ENCODE assay signal across 8 cellular contexts in the genomic region with DNA sequence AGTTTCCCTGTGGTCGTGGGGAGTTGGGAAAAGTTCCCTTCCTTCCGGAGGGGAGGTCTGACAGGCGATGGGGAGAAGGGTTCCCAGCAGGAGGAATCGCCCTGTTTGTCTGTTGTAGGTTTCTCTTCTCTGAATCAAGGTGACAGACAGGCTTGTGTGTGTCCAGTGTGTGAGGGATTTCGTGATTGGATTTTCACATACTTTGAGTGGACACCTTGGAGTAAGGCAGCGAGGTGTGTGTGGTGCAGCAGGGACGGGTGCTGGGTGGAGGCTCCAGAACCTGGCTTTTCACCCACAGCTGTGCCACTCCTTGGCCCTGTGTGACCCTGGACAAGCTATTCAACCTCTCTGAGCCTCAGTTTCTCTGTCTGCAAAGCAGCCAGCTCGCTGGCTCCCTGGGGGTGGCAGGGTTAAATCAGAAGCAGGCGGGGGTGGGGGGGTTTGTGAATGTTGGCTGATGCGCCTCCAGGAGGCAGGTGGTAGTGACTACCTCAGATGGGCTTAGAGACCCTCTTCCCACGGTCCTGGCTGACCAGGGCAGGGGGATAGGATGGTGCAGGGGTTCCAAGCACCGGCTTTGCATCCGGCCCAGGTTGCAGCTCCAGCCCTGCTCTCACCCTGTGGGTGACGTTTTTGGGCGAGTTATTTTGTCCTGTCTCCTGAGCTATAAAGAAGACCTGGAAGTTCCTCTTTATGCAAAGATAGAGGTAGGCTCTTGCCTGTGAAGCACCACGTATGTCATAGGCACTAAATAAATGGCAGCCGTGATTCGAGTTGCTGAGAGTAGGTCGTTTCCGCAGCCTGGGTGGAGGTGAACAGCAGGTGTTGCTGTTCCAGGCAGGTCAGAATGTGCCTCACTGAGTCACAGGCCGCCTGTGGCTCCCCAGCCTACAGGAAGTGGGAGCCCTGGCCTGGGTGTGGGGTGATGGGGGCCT. TPM values are rescaled to one million over a fixed set of nuclear protein-coding genes. Genes with fewer than 3 reads are reported as not detected.
DNase-seq lines count a peak whose midpoint lies in the region; FAIRE-seq and TF ChIP-seq lines count a peak whose summit lies in the region.
"Had no signal": no experiment of that assay in that cellular context is flagged by ENCODE, and none has a peak within 500 bp of the region (broad histone marks: within the 10 kb centered on the region; RNA-seq: fewer than 3 reads in every experiment).

No MANE protein-coding gene starts in this region.

- H3K9me3 ChIP-seq in HUES6 (ENCODE audit: control insufficient read depth, insufficient read depth, low read depth, low read length) = no peaks in the 10 kb centered on the region
- H3K9me3 ChIP-seq in astrocyte (ENCODE audit: insufficient read depth, low read depth, low read length) = no peaks in the 10 kb centered on the region
- no peaks in the 10 kb centered on the region for H3K9me3 ChIP-seq in suprapubic skin

- FAIRE-seq in astrocyte (lab: Jason Lieb, UNC) = no peak

- H3K4me1 ChIP-seq in HUES6 (ENCODE audit: control insufficient read depth, insufficient read depth, low read length) = peaks cover 22% of the 10 kb centered on the region
- H3K4me1 ChIP-seq in astrocyte (ENCODE audit: insufficient read depth, low read length) = peaks cover 10% of the 10 kb centered on the region
- H3K4me1 ChIP-seq in suprapubic skin = peaks cover 35% of the 10 kb centered on the region

- H4K20me1 ChIP-seq in astrocyte (ENCODE audit: insufficient read depth, low read length) = no peaks in the 10 kb centered on the region

- peak overlapping the region; percentile 90 for H3K4me2 ChIP-seq in astrocyte (ENCODE audit: low read length)

- H3K36me3 Mint-ChIP-seq in astrocyte (ENCODE audit: low read depth, unreplicated experiment) = peaks cover 2% of the 10 kb centered on the region
- no peaks in the 10 kb centered on the region for H3K36me3 Mint-ChIP-seq in activated T-helper 1 cell treated with anti-CD3 and anti-CD28 coated beads, Interleukin-12 subunit alpha, Interleukin-12 subunit beta, Interleukin-2, Interleukin-4 antibody, amounts not matched to agents 30 ng/mL and 10 ng/mL and 1 ng/mL, durations not matched to agents 14 hours and 24 hours and 36 hours (ENCODE audit: low read depth)

- no peak for TF ChIP-seq POLR2A in suprapubic skin (IDR thresholded peaks at IDR 0.05)

- H3K9ac ChIP-seq in HUES6 (ENCODE audit: low read length) (peak overlapping the region; percentile 36), astrocyte (ENCODE audit: low read length) (peak overlapping the region; percentile 68)

- intact Hi-C loops in activated T-helper 1 cell treated with anti-CD3 and anti-CD28 coated beads, Interleukin-12 subunit alpha, Interleukin-12 subunit beta, Interleukin-2, Interleukin-4 antibody, amounts not matched to agents 30 ng/mL and 10 ng/mL and 1 ng/mL, durations not matched to agents 14 hours and 24 hours and 36 hours (cut with micrococcal nuclease) = no loop called here

- H3K4me3 Mint-ChIP-seq in astrocyte (ENCODE audit: unreplicated experiment) = peak overlapping the region; percentile 77
- H3K4me3 Mint-ChIP-seq in activated T-helper 1 cell treated with anti-CD3 and anti-CD28 coated beads, Interleukin-12 subunit alpha, Interleukin-12 subunit beta, Interleukin-2, Interleukin-4 antibody, amounts not matched to agents 30 ng/mL and 10 ng/mL and 1 ng/mL, durations not matched to agents 14 hours and 24 hours and 36 hours = no peak overlapping the region

- peaks cover 20% of the 10 kb centered on the region; the same call in 1 of the 2 replicates for H3K27me3 ChIP-seq in HUES6 (ENCODE audit: control insufficient read depth, insufficient read depth, low read length)
- no peaks in the 10 kb centered on the region for H3K27me3 ChIP-seq in astrocyte (ENCODE audit: insufficient read depth, low read length)
- no peaks in the 10 kb centered on the region for H3K27me3 ChIP-seq in suprapubic skin

- peak overlapping the region; percentile 41 for H3K27ac Mint-ChIP-seq in astrocyte (ENCODE audit: unreplicated experiment)
- no peak overlapping the region for H3K27ac Mint-ChIP-seq in activated T-helper 1 cell treated with anti-CD3 and anti-CD28 coated beads, Interleukin-12 subunit alpha, Interleukin-12 subunit beta, Interleukin-2, Interleukin-4 antibody, amounts not matched to agents 30 ng/mL and 10 ng/mL and 1 ng/mL, durations not matched to agents 14 hours and 24 hours and 36 hours

- H3K36me3 ChIP-seq in HUES6 (ENCODE audit: control insufficient read depth, insufficient read depth, low read length) (no peaks in the 10 kb centered on the region), astrocyte (ENCODE audit: insufficient read depth, low read length) (no peaks in the 10 kb centered on the region), suprapubic skin (no peaks in the 10 kb centered on the region)

- no peak for TF ChIP-seq EP300 in suprapubic skin (IDR thresholded peaks at IDR 0.05)

- H3K4me1 Mint-ChIP-seq in astrocyte (ENCODE audit: low read depth, unreplicated experiment) = peaks cover 18% of the 10 kb centered on the region
- peaks cover 5% of the 10 kb centered on the region for H3K4me1 Mint-ChIP-seq in activated T-helper 1 cell treated with anti-CD3 and anti-CD28 coated beads, Interleukin-12 subunit alpha, Interleukin-12 subunit beta, Interleukin-2, Interleukin-4 antibody, amounts not matched to agents 30 ng/mL and 10 ng/mL and 1 ng/mL, durations not matched to agents 14 hours and 24 hours and 36 hours (ENCODE audit: low read depth)

- H3K9me3 Mint-ChIP-seq in astrocyte (ENCODE audit: unreplicated experiment) = peaks cover 4% of the 10 kb centered on the region
- no peaks in the 10 kb centered on the region for H3K9me3 Mint-ChIP-seq in activated T-helper 1 cell treated with anti-CD3 and anti-CD28 coated beads, Interleukin-12 subunit alpha, Interleukin-12 subunit beta, Interleukin-2, Interleukin-4 antibody, amounts not matched to agents 30 ng/mL and 10 ng/mL and 1 ng/mL, durations not matched to agents 14 hours and 24 hours and 36 hours

- no peak overlapping the region for H3K27ac ChIP-seq in HUES6 (ENCODE audit: low read depth, low read length)
- no peak overlapping the region for H3K27ac ChIP-seq in astrocyte (ENCODE audit: low read depth, low read length)
- H3K27ac ChIP-seq in suprapubic skin = peak overlapping the region; percentile 77

- 17% methylated on average over 11 of the region's 21 CpGs for WGBS in suprapubic skin

- H3K27me3 Mint-ChIP-seq in astrocyte (ENCODE audit: low read depth, unreplicated experiment) = peaks cover 18% of the 10 kb centered on the region
- peaks cover 4% of the 10 kb centered on the region for H3K27me3 Mint-ChIP-seq in activated T-helper 1 cell treated with anti-CD3 and anti-CD28 coated beads, Interleukin-12 subunit alpha, Interleukin-12 subunit beta, Interleukin-2, Interleukin-4 antibody, amounts not matched to agents 30 ng/mL and 10 ng/mL and 1 ng/mL, durations not matched to agents 14 hours and 24 hours and 36 hours (ENCODE audit: insufficient read depth)

- no peaks in the 10 kb centered on the region for H3K79me2 ChIP-seq in astrocyte (ENCODE audit: insufficient read depth, low read length)

- no peak for DNase-seq in astrocyte (ENCODE audit: low read depth)
- peak; percentile 25 for DNase-seq in iris pigment epithelial cell (ENCODE audit: low read depth)
- no peak for DNase-seq in suprapubic skin (ENCODE audit: low spot score in 2 of 2)
- no peak for DNase-seq in nucleus accumbens (lab: John Stamatoyannopoulos, UW)
- no peak for DNase-seq in foreskin melanocyte
- no peak for DNase-seq in activated T-helper 1 cell treated with anti-CD3 and anti-CD28 coated beads, Interleukin-12 subunit alpha, Interleukin-12 subunit beta, Interleukin-2, Interleukin-4 antibody, amounts not matched to agents 30 ng/mL and 10 ng/mL and 1 ng/mL, durations not matched to agents 14 hours and 24 hours and 36 hours (ENCODE audit: low spot score)

- peak overlapping the region; percentile 68 for H3K4me3 ChIP-seq in HUES6 (ENCODE audit: low read depth, low read length)
- H3K4me3 ChIP-seq in astrocyte (ENCODE audit: insufficient read depth, low read depth, low read length) = peak overlapping the region; percentile 41
- H3K4me3 ChIP-seq in suprapubic skin = peak overlapping the region; percentile 54

- peak overlapping the region; percentile 73 for H2AFZ ChIP-seq in astrocyte (ENCODE audit: low read depth, low read length)

- TF ChIP-seq CTCF in astrocyte (IDR thresholded peaks at IDR 0.05; ENCODE audit: insufficient read depth, low read depth, low read length) = no peak
- TF ChIP-seq CTCF in suprapubic skin (IDR thresholded peaks at IDR 0.05) = no peak

RNA-seq across cellular contexts. Expression of a gene that starts 0.7 kb away (rescaled TPM):
- total RNA-seq in astrocyte = 0.70 and 0.89 TPM in 2 replicates
- total RNA-seq in suprapubic skin = 10 to 100 TPM in 3 of 4 donors, 1 to 10 TPM in 1; 9.7 to 17.9 (median 14.3) TPM
- not detected in 2 replicates for total RNA-seq in activated T-helper 1 cell treated with anti-CD3 and anti-CD28 coated beads, Interleukin-12 subunit alpha, Interleukin-12 subunit beta, Interleukin-2, Interleukin-4 antibody, amounts not matched to agents 30 ng/mL and 10 ng/mL and 1 ng/mL, durations not matched to agents 14 hours and 24 hours and 36 hours
- total RNA-seq: pulmonary artery endothelial cell had no signal

RNA-seq across cellular contexts. Expression of a gene that starts 50.7 kb away (rescaled TPM):
- 0.20 TPM in 1 of 2 replicates, not detected in the other for total RNA-seq in astrocyte
- total RNA-seq in suprapubic skin = 1 to 10 TPM; 2.6 to 6.5 (median 4.1) TPM
- not detected in 2 replicates for total RNA-seq in activated T-helper 1 cell treated with anti-CD3 and anti-CD28 coated beads, Interleukin-12 subunit alpha, Interleukin-12 subunit beta, Interleukin-2, Interleukin-4 antibody, amounts not matched to agents 30 ng/mL and 10 ng/mL and 1 ng/mL, durations not matched to agents 14 hours and 24 hours and 36 hours
- total RNA-seq: pulmonary artery endothelial cell had no signal
